ENCODE assay signal across 17 cellular contexts in the genomic region with DNA sequence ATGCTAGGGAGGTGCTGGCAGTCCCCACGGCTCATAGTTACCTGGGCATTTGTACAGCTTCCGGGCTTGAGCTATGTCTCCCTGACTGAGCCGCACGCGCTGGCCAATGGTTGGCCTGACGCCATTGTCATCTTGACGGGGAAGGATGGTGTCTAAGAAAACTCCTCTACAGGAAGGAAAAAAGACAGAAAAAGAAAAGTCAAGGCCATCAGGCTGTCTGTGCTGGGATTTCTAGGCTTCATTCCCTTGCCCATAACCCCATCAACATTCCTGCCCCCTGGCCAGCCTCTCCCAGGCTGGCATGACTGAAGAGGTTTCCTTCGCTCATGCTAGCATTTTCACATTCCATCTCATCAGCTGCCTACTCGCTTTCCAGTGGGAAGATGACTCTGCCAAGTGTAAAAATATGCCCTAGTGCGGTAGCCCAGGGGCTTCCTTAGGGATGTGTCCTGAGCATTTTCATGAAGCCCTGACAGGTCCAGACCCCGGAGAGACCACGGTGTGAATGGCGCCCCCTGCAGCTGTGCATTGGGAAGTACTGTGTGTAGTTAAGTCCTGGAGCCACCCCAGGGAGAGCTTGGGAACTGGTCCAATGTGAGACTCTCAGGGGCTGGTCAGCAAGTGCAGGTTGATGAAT. TPM values are rescaled to one million over a fixed set of nuclear protein-coding genes. Genes with fewer than 3 reads are reported as not detected.
DNase-seq lines count a peak whose midpoint lies in the region; ATAC-seq and TF ChIP-seq lines count a peak whose summit lies in the region.
"Had no signal": no experiment of that assay in that cellular context is flagged by ENCODE, and none has a peak within 500 bp of the region (broad histone marks: within the 10 kb centered on the region; RNA-seq: fewer than 3 reads in every experiment).

No MANE protein-coding gene starts in this region.

- TF ChIP-seq CTCF in PC-3 (conservative IDR thresholded peaks at IDR 0.05; ENCODE audit: low read depth, low read length), result peak; percentile 30; the same call in 1 of the 2 replicates
- TF ChIP-seq CTCF in cardiac muscle cell (IDR thresholded peaks at IDR 0.05; ENCODE audit: low read depth, low read length), result peak; percentile 3
- no peak for TF ChIP-seq CTCF in sigmoid colon (IDR thresholded peaks at IDR 0.05)

- H3K4me1 ChIP-seq in PC-3 (ENCODE audit: insufficient read depth, low read length), result peaks cover 17% of the 10 kb centered on the region
- no peaks in the 10 kb centered on the region for H3K4me1 ChIP-seq in cardiac muscle cell (ENCODE audit: low read depth)
- H3K4me1 ChIP-seq in sigmoid colon, result peaks cover 0 to 27% (median 18%) of the 10 kb centered on the region in 4 donors

- H3K4me2 ChIP-seq in PC-3 (ENCODE audit: low read length), result no peak overlapping the region

- no peaks in the 10 kb centered on the region for H3K36me3 Mint-ChIP-seq in activated CD4-positive, alpha-beta T cell treated with anti-CD3 and anti-CD28 coated beads for 36 hours (ENCODE audit: low read depth)
- H3K36me3 Mint-ChIP-seq in natural killer cell treated with Interleukin-12 subunit alpha and Interleukin-12 subunit beta and Interleukin-15 and Interleukin-18, amount 100 ng/mL, for 72 hours, result no peaks in the 10 kb centered on the region
- H3K36me3 Mint-ChIP-seq: naive B cell had no signal

- no peaks in the 10 kb centered on the region for H3K9me3 ChIP-seq in PC-3 (ENCODE audit: low read length)
- H3K9me3 ChIP-seq in cardiac muscle cell (ENCODE audit: low read depth), result no peaks in the 10 kb centered on the region
- H3K9me3 ChIP-seq in sigmoid colon, result no peaks in the 10 kb centered on the region
- H3K9me3 ChIP-seq: upper lobe of left lung had no signal

- H2AFZ ChIP-seq in PC-3 (ENCODE audit: low read length), result no peak overlapping the region

- H3K27ac Mint-ChIP-seq in activated CD4-positive, alpha-beta T cell treated with anti-CD3 and anti-CD28 coated beads for 36 hours, result no peak overlapping the region
- H3K27ac Mint-ChIP-seq in natural killer cell treated with Interleukin-12 subunit alpha and Interleukin-12 subunit beta and Interleukin-15 and Interleukin-18, amount 100 ng/mL, for 72 hours, result no peak overlapping the region

- no peaks in the 10 kb centered on the region for H4K20me1 ChIP-seq in PC-3 (ENCODE audit: low read length)

- no TSS peak for BruUV-seq in PC-3 (replicated peaks; lab: Mats Ljungman, UMichigan)

- no peak for TF ChIP-seq POLR2A in sigmoid colon (IDR thresholded peaks at IDR 0.05)

- H3K4me3 Mint-ChIP-seq in activated CD4-positive, alpha-beta T cell treated with anti-CD3 and anti-CD28 coated beads for 36 hours, result no peak overlapping the region
- no peak overlapping the region for H3K4me3 Mint-ChIP-seq in natural killer cell treated with Interleukin-12 subunit alpha and Interleukin-12 subunit beta and Interleukin-15 and Interleukin-18, amount 100 ng/mL, for 72 hours
- H3K4me3 Mint-ChIP-seq: naive B cell had no signal

- H3K9me2 ChIP-seq in PC-3 (replicated peaks; ENCODE audit: low read length), result no peaks in the 10 kb centered on the region

- H3K27ac ChIP-seq in PC-3 (ENCODE audit: low read length) (no peak overlapping the region), cardiac muscle cell (no peak overlapping the region), sigmoid colon (no peak overlapping the region)
- H3K27ac ChIP-seq: upper lobe of left lung had no signal

- H3K4me1 Mint-ChIP-seq in activated CD4-positive, alpha-beta T cell treated with anti-CD3 and anti-CD28 coated beads for 36 hours, result no peaks in the 10 kb centered on the region
- no peaks in the 10 kb centered on the region for H3K4me1 Mint-ChIP-seq in natural killer cell treated with Interleukin-12 subunit alpha and Interleukin-12 subunit beta and Interleukin-15 and Interleukin-18, amount 100 ng/mL, for 72 hours (ENCODE audit: low read depth in 2 of 2)
- H3K4me1 Mint-ChIP-seq: naive B cell had no signal

- no peaks in the 10 kb centered on the region for H3K79me2 ChIP-seq in PC-3 (ENCODE audit: low read length)

- H3K9ac ChIP-seq in PC-3 (ENCODE audit: low read length), result no peak overlapping the region

- H3K27me3 Mint-ChIP-seq in activated CD4-positive, alpha-beta T cell treated with anti-CD3 and anti-CD28 coated beads for 36 hours, result peaks cover 12% of the 10 kb centered on the region
- H3K27me3 Mint-ChIP-seq in natural killer cell treated with Interleukin-12 subunit alpha and Interleukin-12 subunit beta and Interleukin-15 and Interleukin-18, amount 100 ng/mL, for 72 hours, result peaks cover 13 to 18% of the 10 kb centered on the region in 2 donors

- H3K36me3 ChIP-seq in PC-3 (ENCODE audit: low read depth, low read length) (no peaks in the 10 kb centered on the region), cardiac muscle cell (no peaks in the 10 kb centered on the region), sigmoid colon (no peaks in the 10 kb centered on the region)
- H3K36me3 ChIP-seq: upper lobe of left lung had no signal

- intact Hi-C loops in activated CD4-positive, alpha-beta T cell treated with anti-CD3 and anti-CD28 coated beads for 36 hours (cut with DNase I, micrococcal nuclease), result no loop called here
- intact Hi-C loops in PC-3 (cut with micrococcal nuclease) (no loop called here), sigmoid colon (cut with DNase I) (no loop called here)

- H3K4me3 ChIP-seq in PC-3 (ENCODE audit: low read length) (no peak overlapping the region), cardiac muscle cell (no peak overlapping the region), sigmoid colon (no peak overlapping the region)
- H3K4me3 ChIP-seq: upper lobe of left lung had no signal

- CTCF ChIA-PET in activated CD4-positive, alpha-beta T cell treated with anti-CD3 and anti-CD28 coated beads for 36 hours (lab: Charles Lee), result interaction anchor here (0.6 to 2.0 kb wide), 2 partner anchors 38 to 45 kb away, joined by 3 to 6 read pairs; no protein-coding TSS in a partner anchor
- CTCF ChIA-PET in PC-3 (lab: Charles Lee), result no interaction called here

- TF ChIP-seq EP300 in sigmoid colon (IDR thresholded peaks at IDR 0.05), result no peak

- DNase-seq in activated CD4-positive, alpha-beta T cell treated with anti-CD3 and anti-CD28 coated beads for 36 hours, result peak; percentile 10
- DNase-seq in activated CD4-positive, alpha-beta T cell treated with anti-CD3 and anti-CD28 coated beads for 4 hours, result no peak
- DNase-seq in PC-3 (no peak), cardiac muscle cell (ENCODE audit: low read depth in 1 of 2, low spot score in 1 of 2) (no peak), sigmoid colon (peak; percentile 40), NCI-H1417 (lab: John Stamatoyannopoulos, UW) (no peak)
- DNase-seq in natural killer cell treated with Interleukin-12 subunit alpha and Interleukin-12 subunit beta and Interleukin-15 and Interleukin-18, amount 100 ng/mL, for 72 hours (ENCODE audit: low spot score), result no peak
- DNase-seq: activated CD4-positive, alpha-beta T cell treated with anti-CD3 and anti-CD28 coated beads for 1 hour; activated effector memory CD4-positive, alpha-beta T cell treated with anti-CD3 and anti-CD28 coated beads, Interleukin-2, amount 50 U/mL, for 16 hours; cortex of kidney; DMS79 treated with DMSO at 0.1 percent for 48 hours; naive B cell; NCI-H1417 treated with DMSO at 0.1 percent for 48 hours; NCI-H82; upper lobe of left lung had no signal

- H3K9me3 Mint-ChIP-seq in activated CD4-positive, alpha-beta T cell treated with anti-CD3 and anti-CD28 coated beads for 36 hours (ENCODE audit: low read depth), result no peaks in the 10 kb centered on the region
- no peaks in the 10 kb centered on the region for H3K9me3 Mint-ChIP-seq in natural killer cell treated with Interleukin-12 subunit alpha and Interleukin-12 subunit beta and Interleukin-15 and Interleukin-18, amount 100 ng/mL, for 72 hours
- H3K9me3 Mint-ChIP-seq: naive B cell had no signal

- no peak for ATAC-seq in activated CD4-positive, alpha-beta T cell treated with anti-CD3 and anti-CD28 coated beads for 36 hours
- ATAC-seq in PC-3 (no peak), HG02852 (IDR thresholded peaks at IDR 0.05; ENCODE audit: unreplicated experiment) (no peak)
- ATAC-seq in natural killer cell treated with Interleukin-12 subunit alpha and Interleukin-12 subunit beta and Interleukin-15 and Interleukin-18, amount 100 ng/mL, for 72 hours, result no peak

- H3K27me3 ChIP-seq in PC-3 (ENCODE audit: low read length) (peaks cover 22% of the 10 kb centered on the region), cardiac muscle cell (peaks cover 11% of the 10 kb centered on the region), sigmoid colon (no peaks in the 10 kb centered on the region)
- H3K27me3 ChIP-seq: upper lobe of left lung had no signal

- 79 to 80% methylated on average over 13 of the region's 13 CpGs for WGBS in sigmoid colon, 2 donors

- H3F3A ChIP-seq in PC-3 (ENCODE audit: low read length, unreplicated experiment), result no peaks in the 10 kb centered on the region

- POLR2A ChIA-PET in activated CD4-positive, alpha-beta T cell treated with anti-CD3 and anti-CD28 coated beads for 36 hours (lab: Charles Lee), result interaction anchor here (0.6 kb wide), 1 partner anchor 37 kb away, joined by 3 read pairs; no protein-coding TSS in a partner anchor
- POLR2A ChIA-PET in PC-3 (lab: Charles Lee; ENCODE audit: unreplicated experiment), result no interaction called here

RNA-seq across cellular contexts. Expression of gene OPALIN, which starts 54.5 kb away (rescaled TPM):
- total RNA-seq in activated CD4-positive, alpha-beta T cell treated with anti-CD3 and anti-CD28 coated beads for 36 hours, result not detected
- total RNA-seq in PC-3 (2014; rRNA removed), result not detected in 2 replicates
- not detected in 2 replicates for total RNA-seq in cardiac muscle cell
- polyA plus RNA-seq in cardiac muscle cell, result not detected in 2 replicates
- not detected for total RNA-seq in sigmoid colon
- not detected for polyA plus RNA-seq in sigmoid colon
- total RNA-seq in natural killer cell treated with Interleukin-12 subunit alpha and Interleukin-12 subunit beta and Interleukin-15 and Interleukin-18, amount 100 ng/mL, for 72 hours, result not detected
- total RNA-seq: HT-29, upper lobe of left lung had no signal

Comparison
In these comparisons a context has a peak if more than half of its experiments do, and no peak if none do; other contexts are left out.
1. DNase-seq: peak in activated CD4-positive, alpha-beta T cell treated with anti-CD3 and anti-CD28 coated beads for 36 hours (single experiment) and sigmoid colon (single experiment); none in activated CD4-positive, alpha-beta T cell treated with anti-CD3 and anti-CD28 coated beads for 4 hours (0 of 2), PC-3 (single experiment), cardiac muscle cell (0 of 2), NCI-H1417 (0 of 3) and natural killer cell treated with Interleukin-12 subunit alpha and Interleukin-12 subunit beta and Interleukin-15 and Interleukin-18, amount 100 ng/mL, for 72 hours (single experiment).
2. CTCF ChIP-seq: peak in PC-3 (single experiment) and cardiac muscle cell (single experiment); none in sigmoid colon (0 of 4).